ENCODE assay signal across 14 cellular contexts in the genomic region with DNA sequence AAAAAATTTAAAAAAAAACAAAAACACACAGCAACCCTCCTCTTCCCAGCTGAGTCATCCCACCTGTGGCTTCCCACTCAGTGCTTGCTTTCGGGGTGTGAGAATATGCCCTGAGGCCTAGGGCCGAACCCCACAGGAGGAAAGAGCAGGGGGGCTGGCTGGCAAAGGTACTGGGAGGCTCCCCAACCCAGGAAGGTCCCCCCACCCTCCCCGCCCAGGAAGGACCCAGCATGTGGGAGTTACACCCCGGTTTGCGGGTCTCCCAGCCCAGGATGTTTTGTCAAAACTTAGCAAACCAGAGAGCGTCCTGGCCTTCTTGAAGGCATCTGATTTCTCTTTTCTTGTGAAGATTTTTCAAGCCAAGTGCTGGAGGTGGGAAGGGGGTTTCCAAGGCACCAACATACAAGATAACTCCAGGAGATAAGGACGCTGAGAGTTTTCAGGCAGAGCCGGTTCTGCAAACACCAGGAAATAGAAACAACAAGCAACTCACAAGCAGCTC. TPM values are rescaled to one million over a fixed set of nuclear protein-coding genes. Genes with fewer than 3 reads are reported as not detected.
DNase-seq lines count a peak whose midpoint lies in the region; ATAC-seq, FAIRE-seq and TF ChIP-seq lines count a peak whose summit lies in the region.
"Had no signal": no experiment of that assay in that cellular context is flagged by ENCODE, and none has a peak within 500 bp of the region (broad histone marks: within the 10 kb centered on the region; RNA-seq: fewer than 3 reads in every experiment).

No MANE protein-coding gene starts in this region.

- no peak overlapping the region for H3K4me3 Mint-ChIP-seq in activated CD4-positive, alpha-beta memory T cell treated with anti-CD3 and anti-CD28 coated beads, Interleukin-2, amount 10 ng/mL, durations not matched to agents 7 days and 5 days
- H3K4me3 Mint-ChIP-seq: activated B cell treated with CpG ODN at 0.5 μM for 24 hours; central memory CD8-positive, alpha-beta T cell had no signal

- no peaks in the 10 kb centered on the region for H3K9me3 Mint-ChIP-seq in activated CD4-positive, alpha-beta memory T cell treated with anti-CD3 and anti-CD28 coated beads, Interleukin-2, amount 10 ng/mL, durations not matched to agents 7 days and 5 days
- H3K9me3 Mint-ChIP-seq: activated B cell treated with CpG ODN at 0.5 μM for 24 hours; central memory CD8-positive, alpha-beta T cell had no signal

- H3K4me1 ChIP-seq in BLaER1 (peaks cover 19% of the 10 kb centered on the region), kidney (ENCODE audit: control insufficient read depth in 1 of 2, insufficient read depth in 1 of 2, low read depth in 1 of 2, low read length in 2 of 2) (no peaks in the 10 kb centered on the region), body of pancreas (no peaks in the 10 kb centered on the region)

- no peaks in the 10 kb centered on the region for H3K27me3 Mint-ChIP-seq in activated CD4-positive, alpha-beta memory T cell treated with anti-CD3 and anti-CD28 coated beads, Interleukin-2, amount 10 ng/mL, durations not matched to agents 7 days and 5 days

- peak; percentile 50 for DNase-seq in H4 (ENCODE audit: low spot score)
- peak; percentile 57 for DNase-seq in activated CD4-positive, alpha-beta memory T cell treated with anti-CD3 and anti-CD28 coated beads, Interleukin-2, amount 10 ng/mL, durations not matched to agents 7 days and 5 days
- peak; percentile 50 for DNase-seq in kidney
- DNase-seq in hypothalamus (lab: John Stamatoyannopoulos, UW), result no peak
- DNase-seq in NCI-H187 (lab: John Stamatoyannopoulos, UW), result no peak
- DNase-seq in body of pancreas, result no peak
- DNase-seq: activated B cell treated with CpG ODN at 0.5 μM for 24 hours, HCEC 1CT, heart right ventricle, NCI-H748 treated with DMSO at 0.1 percent for 48 hours had no signal

- H3K36me3 Mint-ChIP-seq in activated CD4-positive, alpha-beta memory T cell treated with anti-CD3 and anti-CD28 coated beads, Interleukin-2, amount 10 ng/mL, durations not matched to agents 7 days and 5 days (ENCODE audit: low read depth), result peaks cover 7% of the 10 kb centered on the region

- H3K9me3 ChIP-seq in BLaER1 (no peaks in the 10 kb centered on the region), kidney (ENCODE audit: control insufficient read depth in 1 of 2, low read length in 2 of 2) (no peaks in the 10 kb centered on the region), body of pancreas (peaks cover 0 to 4% (median 0%) of the 10 kb centered on the region in 3 donors)
- H3K9me3 ChIP-seq: heart right ventricle, neutrophil had no signal

- TF ChIP-seq CTCF in kidney (IDR thresholded peaks at IDR 0.05; ENCODE audit: borderline replicate concordance, extremely low read depth, insufficient read depth) (no peak), body of pancreas (IDR thresholded peaks at IDR 0.05) (no peak)

- H3K27me3 ChIP-seq in BLaER1 (no peaks in the 10 kb centered on the region), body of pancreas (no peaks in the 10 kb centered on the region)
- H3K27me3 ChIP-seq: heart right ventricle, neutrophil had no signal

- H3K4me1 Mint-ChIP-seq in activated CD4-positive, alpha-beta memory T cell treated with anti-CD3 and anti-CD28 coated beads, Interleukin-2, amount 10 ng/mL, durations not matched to agents 7 days and 5 days, result peaks cover 34% of the 10 kb centered on the region
- H3K4me1 Mint-ChIP-seq: central memory CD8-positive, alpha-beta T cell had no signal

- peak overlapping the region; percentile 78 for H3K27ac Mint-ChIP-seq in activated CD4-positive, alpha-beta memory T cell treated with anti-CD3 and anti-CD28 coated beads, Interleukin-2, amount 10 ng/mL, durations not matched to agents 7 days and 5 days
- H3K27ac Mint-ChIP-seq: activated B cell treated with CpG ODN at 0.5 μM for 24 hours had no signal

- intact Hi-C loops in kidney (cut with DNase I), result no loop called here
- intact Hi-C loops in body of pancreas (cut with DNase I), result no loop called here

- WGBS in body of pancreas, 2 donors, result 17 to 37% methylated on average over 5 to 8 of the region's 8 CpGs

- POLR2A ChIA-PET in activated CD4-positive, alpha-beta memory T cell treated with anti-CD3 and anti-CD28 coated beads, Interleukin-2, amount 10 ng/mL, durations not matched to agents 7 days and 5 days (lab: Charles Lee), result no interaction called here

- H3K4me2 ChIP-seq in BLaER1, result 0 out of 2 replicates have a peak overlapping the region, but pooled peaks have one; percentile 16

- TF ChIP-seq POLR2A in body of pancreas (IDR thresholded peaks at IDR 0.05), result no peak

- H3K9ac ChIP-seq in BLaER1 (no peak overlapping the region), kidney (ENCODE audit: low read length in 2 of 2) (no peak overlapping the region)

- CTCF ChIA-PET in activated CD4-positive, alpha-beta memory T cell treated with anti-CD3 and anti-CD28 coated beads, Interleukin-2, amount 10 ng/mL, durations not matched to agents 7 days and 5 days (lab: Charles Lee), result no interaction called here

- FAIRE-seq in kidney (lab: Jason Lieb, UNC), result no peak

- ATAC-seq in HG03025 (IDR thresholded peaks at IDR 0.05; ENCODE audit: low FRiP score, unreplicated experiment) (no peak), body of pancreas (no peak)
- ATAC-seq: heart right ventricle had no signal

- H3K4me3 ChIP-seq in BLaER1, result no peak overlapping the region
- H3K4me3 ChIP-seq in kidney (ENCODE audit: low read length in 2 of 2), result no peak overlapping the region
- H3K4me3 ChIP-seq in body of pancreas, result no peak overlapping the region
- H3K4me3 ChIP-seq: heart right ventricle had no signal

- H3K36me3 ChIP-seq in BLaER1 (no peaks in the 10 kb centered on the region), kidney (ENCODE audit: control insufficient read depth in 1 of 2, insufficient read depth in 2 of 2, low read length in 2 of 2) (no peaks in the 10 kb centered on the region), body of pancreas (replicated peaks in 1 of 2; ENCODE audit: insufficient read depth in 1 of 2, low read depth in 2 of 2) (no peaks in the 10 kb centered on the region)
- H3K36me3 ChIP-seq: heart right ventricle, neutrophil had no signal

- H4K20me1 ChIP-seq in BLaER1, result no peaks in the 10 kb centered on the region

- H3K27ac ChIP-seq in BLaER1 (no peak overlapping the region), kidney (ENCODE audit: low read depth in 2 of 2, low read length in 2 of 2) (no peak overlapping the region), body of pancreas (no peak overlapping the region)
- H3K27ac ChIP-seq: heart right ventricle, neutrophil had no signal

RNA-seq across cellular contexts. Expression of gene CSF2RA, which starts 25.7 kb away (rescaled TPM):
- 0.06 and 0.21 TPM in 2 replicates for total RNA-seq in H4 (2014; rRNA removed; shearing (Covaris generic))
- total RNA-seq in activated CD4-positive, alpha-beta memory T cell treated with anti-CD3 and anti-CD28 coated beads, Interleukin-2, amount 10 ng/mL, durations not matched to agents 7 days and 5 days, result 1 to 10 TPM in 1 of 2 experiments, under 1 TPM in 1; 0.35 to 1.1 TPM
- 15.5 TPM for total RNA-seq in kidney
- 1.9 TPM for polyA plus RNA-seq in kidney (ENCODE audit: insufficient read depth, low read depth, low replicate concordance)
- 1 to 10 TPM; 2.0 to 3.4 TPM for total RNA-seq in body of pancreas
- total RNA-seq: activated B cell treated with CpG ODN at 0.5 μM for 24 hours had no signal

RNA-seq across cellular contexts. Expression of gene CRLF2, which starts 30.5 kb away (rescaled TPM):
- not detected in 2 replicates for total RNA-seq in H4 (2014; rRNA removed; shearing (Covaris generic))
- total RNA-seq in activated CD4-positive, alpha-beta memory T cell treated with anti-CD3 and anti-CD28 coated beads, Interleukin-2, amount 10 ng/mL, durations not matched to agents 7 days and 5 days, result 1 to 10 TPM; 5.9 to 6.8 TPM
- total RNA-seq in kidney (1.6 TPM), body of pancreas (not detected)
- not detected for polyA plus RNA-seq in kidney (ENCODE audit: insufficient read depth, low read depth, low replicate concordance)
- total RNA-seq: activated B cell treated with CpG ODN at 0.5 μM for 24 hours had no signal

Comparison
In these comparisons a context has a peak if more than half of its experiments do, and no peak if none do; other contexts are left out.
1. DNase-seq: peak in H4 (single experiment), activated CD4-positive, alpha-beta memory T cell treated with anti-CD3 and anti-CD28 coated beads, Interleukin-2, amount 10 ng/mL, durations not matched to agents 7 days and 5 days (single experiment) and kidney (single experiment); none in hypothalamus (0 of 51), NCI-H187 (0 of 2) and body of pancreas (0 of 4).